ENCODE assay signal across 14 cellular contexts in the genomic region with DNA sequence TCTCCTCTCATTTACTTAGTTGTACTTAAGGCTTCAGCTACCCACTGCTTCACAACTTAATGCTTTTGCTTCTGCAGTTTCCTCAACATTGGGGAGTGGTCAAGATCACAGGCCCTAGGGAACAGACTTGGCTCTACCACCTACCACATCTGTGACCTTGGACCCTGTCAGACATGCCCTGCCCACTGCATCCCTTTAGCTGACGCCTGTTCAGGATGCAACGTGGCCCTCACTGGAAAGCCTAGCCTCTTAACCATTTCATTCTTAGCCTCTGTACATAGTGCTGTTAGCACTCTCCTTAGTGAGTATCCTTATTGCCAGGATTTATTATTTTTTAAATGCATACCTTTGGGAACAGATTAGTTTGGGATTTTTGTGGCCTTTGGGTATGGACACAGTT. TPM values are rescaled to one million over a fixed set of nuclear protein-coding genes. Genes with fewer than 3 reads are reported as not detected.
DNase-seq lines count a peak whose midpoint lies in the region; ATAC-seq and TF ChIP-seq lines count a peak whose summit lies in the region.
"Had no signal": no experiment of that assay in that cellular context is flagged by ENCODE, and none has a peak within 500 bp of the region (broad histone marks: within the 10 kb centered on the region; RNA-seq: fewer than 3 reads in every experiment).

No MANE protein-coding gene starts in this region.

- H3F3A ChIP-seq in GM23248 (ENCODE audit: insufficient read depth): no peaks in the 10 kb centered on the region

- WGBS in GM23248 (ENCODE audit: low coverage in 1 of 2, low lambda C conversion rate in 2 of 2, missing lambda C conversion rate in 2 of 2), 2 experiments: 50 to 59% methylated on average over 2 of the region's 2 CpGs
- 5 to 21% (median 14%) methylated on average over 2 of the region's 2 CpGs for WGBS in psoas muscle, 3 donors

- H3K4me1 ChIP-seq in GM23248 (ENCODE audit: insufficient read depth) (no peaks in the 10 kb centered on the region), psoas muscle (peaks cover 44% of the 10 kb centered on the region)

- no peak overlapping the region for H3K27ac ChIP-seq in GM23248
- peak overlapping the region; percentile 6 for H3K27ac ChIP-seq in psoas muscle

- H3K4me3 ChIP-seq in GM23248 (no peak overlapping the region), psoas muscle (no peak overlapping the region)
- H3K4me3 ChIP-seq: MG63 had no signal

- H3K4me1 Mint-ChIP-seq in activated naive CD8-positive, alpha-beta T cell treated with anti-CD3 and anti-CD28 coated beads, Interleukin-2, amount 50 U/mL, for 24 hours: peaks cover 88% of the 10 kb centered on the region

- H2AFZ ChIP-seq in GM23248: no peak overlapping the region

- H3K4me2 ChIP-seq in GM23248 (ENCODE audit: unreplicated experiment): no peak overlapping the region

- H3K36me3 Mint-ChIP-seq in activated naive CD8-positive, alpha-beta T cell treated with anti-CD3 and anti-CD28 coated beads, Interleukin-2, amount 50 U/mL, for 24 hours (ENCODE audit: low read depth): peaks cover 2% of the 10 kb centered on the region

- no peak for TF ChIP-seq CTCF in psoas muscle (IDR thresholded peaks at IDR 0.05)

- H3K9ac ChIP-seq in GM23248: no peak overlapping the region

- H3K27me3 Mint-ChIP-seq in activated naive CD8-positive, alpha-beta T cell treated with anti-CD3 and anti-CD28 coated beads, Interleukin-2, amount 50 U/mL, for 24 hours: no peaks in the 10 kb centered on the region
- H3K27me3 Mint-ChIP-seq: stimulated activated naive CD8-positive, alpha-beta T cell treated with anti-CD3 and anti-CD28 coated beads, Interleukin-15, Interleukin-2, amounts not matched to agents 100 ng/mL and 50 ng/mL, for 24 hours had no signal

- H3K36me3 ChIP-seq in GM23248 (ENCODE audit: low read depth) (no peaks in the 10 kb centered on the region), psoas muscle (ENCODE audit: insufficient read depth in 1 of 2, low read depth in 1 of 2) (no peaks in the 10 kb centered on the region)
- H3K36me3 ChIP-seq: MG63 had no signal

- H3K9me2 ChIP-seq in GM23248 (ENCODE audit: insufficient read depth): no peaks in the 10 kb centered on the region

- H3K9me3 ChIP-seq in GM23248 (ENCODE audit: low read depth) (no peaks in the 10 kb centered on the region), psoas muscle (no peaks in the 10 kb centered on the region)
- H3K9me3 ChIP-seq: MG63 had no signal

- peak; percentile 7 for DNase-seq in GM23248
- DNase-seq in activated naive CD8-positive, alpha-beta T cell treated with anti-CD3 and anti-CD28 coated beads, Interleukin-2, amount 50 U/mL, for 24 hours: no peak
- no peak for DNase-seq in left ventricle myocardium superior
- DNase-seq in psoas muscle: no peak
- no peak for DNase-seq in nucleus accumbens (lab: John Stamatoyannopoulos, UW)
- DNase-seq in activated CD8-positive, alpha-beta memory T cell treated with anti-CD3 and anti-CD28 coated beads, Interleukin-2, amount 50 U/mL, for 48 hours: no peak
- DNase-seq: anterior cingulate cortex; MG63; posterior cingulate gyrus; stimulated activated CD4-positive, alpha-beta T cell treated with anti-CD3 and anti-CD28 coated beads, Interleukin-4, amount 100 ng/mL, for 1 hour had no signal

- intact Hi-C loops in left ventricle myocardium superior (cut with micrococcal nuclease) (no loop called here), psoas muscle (cut with DNase I) (no loop called here)

- H3K4me3 Mint-ChIP-seq in activated naive CD8-positive, alpha-beta T cell treated with anti-CD3 and anti-CD28 coated beads, Interleukin-2, amount 50 U/mL, for 24 hours: no peak overlapping the region
- H3K4me3 Mint-ChIP-seq: stimulated activated naive CD8-positive, alpha-beta T cell treated with anti-CD3 and anti-CD28 coated beads, Interleukin-15, Interleukin-2, amounts not matched to agents 100 ng/mL and 50 ng/mL, for 24 hours had no signal

- no peaks in the 10 kb centered on the region for H3K9me3 Mint-ChIP-seq in activated naive CD8-positive, alpha-beta T cell treated with anti-CD3 and anti-CD28 coated beads, Interleukin-2, amount 50 U/mL, for 24 hours
- H3K9me3 Mint-ChIP-seq: stimulated activated naive CD8-positive, alpha-beta T cell treated with anti-CD3 and anti-CD28 coated beads, Interleukin-15, Interleukin-2, amounts not matched to agents 100 ng/mL and 50 ng/mL, for 24 hours had no signal

- peak overlapping the region; percentile 18 for H3K27ac Mint-ChIP-seq in activated naive CD8-positive, alpha-beta T cell treated with anti-CD3 and anti-CD28 coated beads, Interleukin-2, amount 50 U/mL, for 24 hours

- H4K20me1 ChIP-seq in GM23248 (ENCODE audit: insufficient read depth): no peaks in the 10 kb centered on the region; the same call in none of the 2 replicates

- in situ Hi-C loops in GM23248 (cut with MboI): no loop called here

- H3K79me2 ChIP-seq in GM23248 (ENCODE audit: insufficient read depth): peaks cover 99% of the 10 kb centered on the region

- no peaks in the 10 kb centered on the region for H3K27me3 ChIP-seq in GM23248 (replicated peaks; ENCODE audit: insufficient read depth)
- no peaks in the 10 kb centered on the region for H3K27me3 ChIP-seq in psoas muscle (ENCODE audit: insufficient read depth in 3 of 3, low read length in 2 of 3)
- H3K27me3 ChIP-seq: MG63 had no signal

- no peak for ATAC-seq in activated naive CD8-positive, alpha-beta T cell treated with anti-CD3 and anti-CD28 coated beads, Interleukin-2, amount 50 U/mL, for 24 hours
- ATAC-seq in left ventricle myocardium superior (peak; percentile 53), psoas muscle (no peak), GM21717 (IDR thresholded peaks at IDR 0.05; ENCODE audit: unreplicated experiment) (no peak), HG03025 (IDR thresholded peaks at IDR 0.05; ENCODE audit: low FRiP score, unreplicated experiment) (no peak)
- ATAC-seq: activated CD4-positive, CD25-positive, alpha-beta regulatory T cell treated with anti-CD3 and anti-CD28 coated beads, Interleukin-2, amount 50 U/mL, for 24 hours had no signal

RNA-seq across cellular contexts. Expression of a gene that starts 34.4 kb away (rescaled TPM):
- total RNA-seq in GM23248 (2014; rRNA removed; shearing (Covaris generic)): 14.1 and 53.5 TPM in 2 replicates
- polyA plus RNA-seq in GM23248 (2016; fragmentation: Nextera tagmentation; extraction: Ambion mirVana): 21.0 and 21.1 TPM in 2 replicates
- total RNA-seq in left ventricle myocardium superior: 49.3 TPM
- total RNA-seq in psoas muscle: 10 to 100 TPM; 27.9 to 49.4 (median 32.6) TPM
- 10 to 100 TPM in 1 of 3 donors, 1 to 10 TPM in 2; 2.2 to 17.4 (median 2.5) TPM for polyA plus RNA-seq in psoas muscle
